In genomic region chr6:16331328-16332174, GRCh38 we compare ENCODE assay signal across 8 cellular contexts.
A peak's percentile ranks its signal among the peaks of the same experiment; 100 is the strongest.
DNase-seq lines count a peak whose midpoint lies in the region; ATAC-seq and TF ChIP-seq lines count a peak whose summit lies in the region.

No MANE protein-coding gene starts in this region.

- H3K27ac ChIP-seq in BLaER1 treated with 17β-estradiol and CSF1 and Interleukin-3, amounts not matched to agents 10 nM and 100 nM = no peak overlapping the region
- H3K27ac ChIP-seq in HUES6 (ENCODE audit: low read depth, low read length) (peak overlapping the region; percentile 22; the same call in 1 of the 2 replicates), Panc1 (ENCODE audit: low read length) (peak overlapping the region; percentile 55; the same call in 1 of the 2 replicates), tibial artery (no peak overlapping the region)

- H3K9me3 ChIP-seq in BLaER1 treated with 17β-estradiol and CSF1 and Interleukin-3, amounts not matched to agents 10 nM and 100 nM (replicated peaks in 1 of 11) = peaks cover 0 to 16% (median 8%) of the 10 kb centered on the region in 11 experiments; a peak in 21 of 22 replicates
- no peaks in the 10 kb centered on the region for H3K9me3 ChIP-seq in HUES6 (ENCODE audit: control insufficient read depth, insufficient read depth, low read depth, low read length)
- H3K9me3 ChIP-seq in Panc1 (ENCODE audit: control insufficient read depth, insufficient read depth, low read depth, low read length) = no peaks in the 10 kb centered on the region
- no peaks in the 10 kb centered on the region for H3K9me3 ChIP-seq in tibial artery

- peak; percentile 83 for ATAC-seq in Panc1

- H4K20me1 ChIP-seq in BLaER1 treated with 17β-estradiol and CSF1 and Interleukin-3, amounts not matched to agents 10 nM and 100 nM = peaks cover 0 to 58% (median 0%) of the 10 kb centered on the region in 11 experiments; a peak in 5 of 22 replicates

- peak; percentile 59 for DNase-seq in GM19238 (ENCODE audit: insufficient read length, low spot score)
- DNase-seq in Panc1 (ENCODE audit: low read depth, low spot score) = no peak
- DNase-seq in activated T-helper 1 cell treated with anti-CD3 and anti-CD28 coated beads, Interleukin-2, amount 50 U/mL, for 16 hours (ENCODE audit: low read depth in 1 of 2, low spot score in 1 of 2) = peak; percentile 42 to 43
- peak; percentile 70 to 88 for DNase-seq in foreskin fibroblast
- peak; percentile 16 for DNase-seq in occipital lobe (lab: John Stamatoyannopoulos, UW)
- DNase-seq in tibial artery = peak; percentile 56 to 79

- H3K9ac ChIP-seq in BLaER1 treated with 17β-estradiol and CSF1 and Interleukin-3, amounts not matched to agents 10 nM and 100 nM = no peak overlapping the region
- H3K9ac ChIP-seq in HUES6 (ENCODE audit: low read length) = peak overlapping the region; percentile 27

- H3K4me1 ChIP-seq in BLaER1 treated with 17β-estradiol and CSF1 and Interleukin-3, amounts not matched to agents 10 nM and 100 nM = peaks cover 29 to 52% (median 39%) of the 10 kb centered on the region in 10 experiments
- H3K4me1 ChIP-seq in HUES6 (ENCODE audit: control insufficient read depth, insufficient read depth, low read length) = peaks cover 8% of the 10 kb centered on the region; the same call in 1 of the 2 replicates
- peaks cover 12% of the 10 kb centered on the region for H3K4me1 ChIP-seq in Panc1 (ENCODE audit: control insufficient read depth, insufficient read depth, low read length)
- peaks cover 4 to 46% (median 31%) of the 10 kb centered on the region in 4 donors for H3K4me1 ChIP-seq in tibial artery

- TF ChIP-seq CTCF in Panc1 (IDR thresholded peaks at IDR 0.05) = peak; percentile 92
- TF ChIP-seq CTCF in foreskin fibroblast (IDR thresholded peaks at IDR 0.05; ENCODE audit: low read depth, low read length) = peak; percentile 99
- TF ChIP-seq CTCF in tibial artery (IDR thresholded peaks at IDR 0.05) = peak; percentile 91 to 93

- peak overlapping the region in 10 of 11 experiments; percentile 6 to 72 (median 43); a peak in 15 of 22 replicates for H3K4me2 ChIP-seq in BLaER1 treated with 17β-estradiol and CSF1 and Interleukin-3, amounts not matched to agents 10 nM and 100 nM

- no peak overlapping the region for H3K4me3 ChIP-seq in BLaER1 treated with 17β-estradiol and CSF1 and Interleukin-3, amounts not matched to agents 10 nM and 100 nM
- H3K4me3 ChIP-seq in HUES6 (ENCODE audit: low read depth, low read length) = peak overlapping the region; percentile 28; the same call in 1 of the 2 replicates
- H3K4me3 ChIP-seq in Panc1 (ENCODE audit: low read depth in 2 of 2, low read length in 2 of 2) = no peak overlapping the region
- H3K4me3 ChIP-seq in foreskin fibroblast (ENCODE audit: low read depth in 1 of 2, low read length in 2 of 2) = no peak overlapping the region
- no peak overlapping the region for H3K4me3 ChIP-seq in tibial artery

- in situ Hi-C loops in Panc1 (cut with HindIII; ENCODE audit: low pct_unique_long_range_greater_than_20kb, low sequenced_read_pairs) = no loop called here

- CTCF ChIA-PET in Panc1 (lab: Charles Lee) = interaction anchor here (0.5 kb wide), 1 partner anchor 78 kb away, joined by 3 read pairs; no protein-coding TSS in a partner anchor

- H3K36me3 ChIP-seq in BLaER1 treated with 17β-estradiol and CSF1 and Interleukin-3, amounts not matched to agents 10 nM and 100 nM = peaks cover 6 to 19% (median 10%) of the 10 kb centered on the region in 11 experiments; a peak in 15 of 22 replicates
- H3K36me3 ChIP-seq in HUES6 (ENCODE audit: control insufficient read depth, insufficient read depth, low read length) = no peaks in the 10 kb centered on the region
- H3K36me3 ChIP-seq in Panc1 (ENCODE audit: control insufficient read depth, insufficient read depth, low read length) = no peaks in the 10 kb centered on the region
- peaks cover 12 to 17% (median 13%) of the 10 kb centered on the region in 3 donors for H3K36me3 ChIP-seq in tibial artery

- no TSS peak for BruUV-seq in Panc1 (replicated peaks; lab: Mats Ljungman, UMichigan)

- intact Hi-C loops in Panc1 (cut with micrococcal nuclease; ENCODE audit: unreplicated experiment) (loop anchor here (2.0 to 10.0 kb wide), 3 partner anchors 77 to 433 kb away; partner anchors contain the start of gene ATXN1), tibial artery (cut with DNase I; ENCODE audit: low total_unique reads) (loop anchor here (5.0 to 10.0 kb wide), 3 partner anchors 173 to 633 kb away; partner anchors contain the start of gene ATXN1)

- no peaks in the 10 kb centered on the region for H3K27me3 ChIP-seq in BLaER1 treated with 17β-estradiol and CSF1 and Interleukin-3, amounts not matched to agents 10 nM and 100 nM
- H3K27me3 ChIP-seq in HUES6 (ENCODE audit: control insufficient read depth, insufficient read depth, low read length) (no peaks in the 10 kb centered on the region), Panc1 (ENCODE audit: control insufficient read depth, insufficient read depth, low read length) (no peaks in the 10 kb centered on the region), tibial artery (no peaks in the 10 kb centered on the region)

- POLR2A ChIA-PET in Panc1 (lab: Charles Lee) = interaction anchor here (0.7 kb wide), 2 partner anchors 131 to 1711 kb away, joined by 3 to 6 read pairs; no protein-coding TSS in a partner anchor

Comparison
In these comparisons a context has a peak if more than half of its experiments do, and no peak if none do; other contexts are left out.
1. H3K27ac ChIP-seq: peak in HUES6 (single experiment) and Panc1 (single experiment); none in BLaER1 treated with 17β-estradiol and CSF1 and Interleukin-3, amounts not matched to agents 10 nM and 100 nM (0 of 11) and tibial artery (0 of 2).
2. Peak in every context shown above with its lines, with median percentiles within 50 percentile points of each other: CTCF ChIP-seq.